Comparison of ENCODE assay signal across 8 cellular contexts in genomic region chr7:105011771-105012502, GRCh38. TPM values are rescaled to one million over a fixed set of nuclear protein-coding genes. Genes with fewer than 3 reads are reported as not detected.
DNase-seq lines count a peak whose midpoint lies in the region; ATAC-seq and TF ChIP-seq lines count a peak whose summit lies in the region.

No MANE protein-coding gene starts in this region.

- TF ChIP-seq CTCF in AG09309 (IDR thresholded peaks at IDR 0.05; ENCODE audit: control insufficient read depth, insufficient read depth, low read depth, low read length, missing control alignments), result no peak

- ATAC-seq in GM18858 (IDR thresholded peaks at IDR 0.05; ENCODE audit: unreplicated experiment), result no peak

- H3K4me3 ChIP-seq in AG09309 (ENCODE audit: control insufficient read depth, low read depth, low read length) (peak overlapping the region; percentile 64), iPS-15b (ENCODE audit: low read depth, low read length) (peak overlapping the region; percentile 100)

- H3K4me1 ChIP-seq in iPS-15b (ENCODE audit: control insufficient read depth, insufficient read depth, low read length), result peaks cover 9% of the 10 kb centered on the region

- peak overlapping the region; percentile 100 for H3K9ac ChIP-seq in iPS-15b (ENCODE audit: low read depth, low read length)

- no peaks in the 10 kb centered on the region for H3K27me3 ChIP-seq in iPS-15b (ENCODE audit: control insufficient read depth, insufficient read depth, low read length)

- DNase-seq in AG09309 (ENCODE audit: low read depth), result no peak
- DNase-seq in M059J (ENCODE audit: low read depth), result peak; percentile 41
- DNase-seq in activated naive CD4-positive, alpha-beta T cell treated with anti-CD3 and anti-CD28 coated beads, Interleukin-2, amount 50 U/mL, for 16 hours, result peak; percentile 25
- peak; percentile 30 for DNase-seq in stimulated activated CD4-positive, alpha-beta T cell treated with anti-CD3 and anti-CD28 coated beads, Interleukin-4, amount 100 ng/mL, for 1 hour
- no peak for DNase-seq in medulla oblongata (ENCODE audit: extremely low spot score)
- no peak for DNase-seq in DMS79 treated with DMSO at 0.1 percent for 48 hours (lab: John Stamatoyannopoulos, UW)

- H3K36me3 ChIP-seq in iPS-15b (ENCODE audit: control insufficient read depth, insufficient read depth, low read length), result no peaks in the 10 kb centered on the region

- no peaks in the 10 kb centered on the region for H3K9me3 ChIP-seq in iPS-15b (ENCODE audit: control insufficient read depth, insufficient read depth, low read length)

RNA-seq across cellular contexts. Expression of gene KMT2E, which starts 2.1 kb away (rescaled TPM):
- total RNA-seq in M059J (2014; rRNA removed; shearing (Covaris generic)), result 41.5 and 43.6 TPM in 2 replicates

Comparison
In these comparisons a context has a peak if more than half of its experiments do, and no peak if none do; other contexts are left out.
1. DNase-seq: peak in M059J (single experiment), activated naive CD4-positive, alpha-beta T cell treated with anti-CD3 and anti-CD28 coated beads, Interleukin-2, amount 50 U/mL, for 16 hours (single experiment) and stimulated activated CD4-positive, alpha-beta T cell treated with anti-CD3 and anti-CD28 coated beads, Interleukin-4, amount 100 ng/mL, for 1 hour (single experiment); none in AG09309 (single experiment), medulla oblongata (single experiment) and DMS79 treated with DMSO at 0.1 percent for 48 hours (single experiment).